20 cellular contexts compared by ENCODE assay signal in the genomic region with DNA sequence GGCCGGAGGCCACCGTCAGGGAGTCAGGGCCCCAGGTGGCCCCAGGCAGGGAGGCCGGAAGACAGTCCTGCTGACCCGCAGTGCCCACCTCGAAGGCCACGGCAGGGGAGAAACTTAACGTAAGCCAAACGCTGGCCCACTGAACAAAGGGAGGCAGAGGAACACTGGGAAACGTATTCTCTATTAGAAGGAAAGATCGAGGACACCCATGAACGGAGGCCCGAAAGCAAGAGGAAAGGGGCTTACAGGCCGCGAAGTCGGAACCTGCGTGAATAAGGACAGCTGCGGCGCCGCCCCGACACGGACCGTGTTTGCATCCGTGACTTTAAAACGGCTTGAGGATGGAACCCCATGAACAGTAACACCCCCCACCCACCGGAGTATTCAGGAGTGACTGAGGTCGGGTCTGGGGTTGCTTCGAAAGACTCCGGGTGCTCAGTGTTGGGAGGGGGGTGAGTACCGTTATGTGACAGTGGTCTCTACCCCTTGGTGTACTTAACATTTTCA.
DNase-seq lines count a peak whose midpoint lies in the region; ATAC-seq and TF ChIP-seq lines count a peak whose summit lies in the region.
"Had no signal": no experiment of that assay in that cellular context is flagged by ENCODE, and none has a peak within 500 bp of the region (broad histone marks: within the 10 kb centered on the region; RNA-seq: fewer than 3 reads in every experiment).

No MANE protein-coding gene starts in this region.

- no peak for TF ChIP-seq POLR2A in testis (IDR thresholded peaks at IDR 0.05)

- intact Hi-C loops in dendritic cell treated with granulocyte-macrophage colony-stimulating factor and Interleukin-4, amounts not matched to agents 40 ng/mL and 50 ng/mL, for 4 days (cut with micrococcal nuclease): no loop called here
- intact Hi-C loops in testis (cut with DNase I; ENCODE audit: low total_unique reads): no loop called here

- CTCF ChIA-PET in SK-N-SH (lab: Yijun Ruan, JAX): interaction anchor here (0.6 kb wide), 1 partner anchor 58 kb away, joined by 3 read pairs; no protein-coding TSS in a partner anchor

- H3K27ac Mint-ChIP-seq in dendritic cell treated with granulocyte-macrophage colony-stimulating factor and Interleukin-4, amounts not matched to agents 40 ng/mL and 50 ng/mL, for 4 days: peak overlapping the region; percentile 90
- no peak overlapping the region for H3K27ac Mint-ChIP-seq in activated T-cell treated with anti-CD3 and anti-CD28 coated beads, Interleukin-2, amount 50 U/mL, for 24 hours
- H3K27ac Mint-ChIP-seq: B cell; CD8-positive, alpha-beta T cell; GM23338; HFFc6 had no signal

- H3K27me3 ChIP-seq in SK-N-SH (ENCODE audit: insufficient read depth): no peaks in the 10 kb centered on the region
- no peaks in the 10 kb centered on the region for H3K27me3 ChIP-seq in testis
- H3K27me3 ChIP-seq: BLaER1 had no signal

- H3K9me3 ChIP-seq in SK-N-SH (no peaks in the 10 kb centered on the region), testis (no peaks in the 10 kb centered on the region)
- H3K9me3 ChIP-seq: BLaER1, Caco-2, HAP-1 had no signal

- no peaks in the 10 kb centered on the region for H3K27me3 Mint-ChIP-seq in dendritic cell treated with granulocyte-macrophage colony-stimulating factor and Interleukin-4, amounts not matched to agents 40 ng/mL and 50 ng/mL, for 4 days
- H3K27me3 Mint-ChIP-seq in activated T-cell treated with anti-CD3 and anti-CD28 coated beads, Interleukin-2, amount 50 U/mL, for 24 hours: no peaks in the 10 kb centered on the region
- H3K27me3 Mint-ChIP-seq: B cell; CD4-positive, CD25-positive, alpha-beta regulatory T cell had no signal

- no peak for ATAC-seq in SK-N-SH treated with all-trans-retinoic acid at 6 μM for 48 hours
- ATAC-seq: CD8-positive, alpha-beta T cell; GM23338 had no signal

- 93% methylated on average over 29 of the region's 29 CpGs for WGBS in SK-N-SH (ENCODE audit: low lambda C conversion rate)
- 95 to 96% methylated on average over 27 to 29 of the region's 29 CpGs for WGBS in testis, 2 donors

- no peak overlapping the region for H2AFZ ChIP-seq in SK-N-SH (ENCODE audit: low read depth)
- H2AFZ ChIP-seq: GM23338 had no signal

- peak; percentile 20 for DNase-seq in SK-N-SH
- DNase-seq in iPS-NIHi7 (ENCODE audit: extremely low spot score): peak; percentile 4
- peak; percentile 6 for DNase-seq in testis
- DNase-seq in GDM1 (lab: John Stamatoyannopoulos, UW): no peak
- DNase-seq in NCI-H345 treated with DMSO at 0.1 percent for 48 hours (lab: John Stamatoyannopoulos, UW; ENCODE audit: unreplicated experiment): no peak
- DNase-seq in activated T-cell treated with anti-CD3 and anti-CD28 coated beads, Interleukin-2, amount 50 U/mL, for 24 hours: no peak
- DNase-seq: Caco-2; CD4-positive, CD25-positive, alpha-beta regulatory T cell; CD8-positive, alpha-beta T cell; DMS153; DND-41; HFFc6 had no signal

- H3K4me3 ChIP-seq in SK-N-SH (ENCODE audit: low read depth in 2 of 2, low read length in 1 of 2) (no peak overlapping the region), testis (no peak overlapping the region)
- H3K4me3 ChIP-seq: BLaER1, GM23338, HAP-1 had no signal

- TF ChIP-seq EP300 in SK-N-SH (IDR thresholded peaks at IDR 0.05; ENCODE audit: borderline replicate concordance in 1 of 2, low read depth in 1 of 2, low read length in 1 of 2): no peak

- TF ChIP-seq RAD21 in SK-N-SH (IDR thresholded peaks at IDR 0.05; ENCODE audit: low read length): no peak

- H3K36me3 ChIP-seq in SK-N-SH (replicated peaks in 1 of 2; ENCODE audit: control insufficient read depth in 1 of 2, insufficient read depth in 2 of 2, low read length in 1 of 2) (no peaks in the 10 kb centered on the region), testis (ENCODE audit: low read depth, missing control alignments) (no peaks in the 10 kb centered on the region)
- H3K36me3 ChIP-seq: BLaER1, HAP-1 had no signal

- H3K9me3 Mint-ChIP-seq in dendritic cell treated with granulocyte-macrophage colony-stimulating factor and Interleukin-4, amounts not matched to agents 40 ng/mL and 50 ng/mL, for 4 days: no peaks in the 10 kb centered on the region
- no peaks in the 10 kb centered on the region for H3K9me3 Mint-ChIP-seq in activated T-cell treated with anti-CD3 and anti-CD28 coated beads, Interleukin-2, amount 50 U/mL, for 24 hours
- H3K9me3 Mint-ChIP-seq: CD4-positive, CD25-positive, alpha-beta regulatory T cell; CD8-positive, alpha-beta T cell; GM23338 had no signal

- peaks cover 44% of the 10 kb centered on the region for H3K4me1 Mint-ChIP-seq in dendritic cell treated with granulocyte-macrophage colony-stimulating factor and Interleukin-4, amounts not matched to agents 40 ng/mL and 50 ng/mL, for 4 days (ENCODE audit: low read depth)
- peaks cover 20% of the 10 kb centered on the region for H3K4me1 Mint-ChIP-seq in activated T-cell treated with anti-CD3 and anti-CD28 coated beads, Interleukin-2, amount 50 U/mL, for 24 hours (ENCODE audit: low read depth)

- TF ChIP-seq CTCF in SK-N-SH (IDR thresholded peaks at IDR 0.05) (no peak), testis (IDR thresholded peaks at IDR 0.05) (no peak)

- H3F3A ChIP-seq in SK-N-SH (replicated peaks; ENCODE audit: insufficient read depth): no peaks in the 10 kb centered on the region

- H3K36me3 Mint-ChIP-seq in dendritic cell treated with granulocyte-macrophage colony-stimulating factor and Interleukin-4, amounts not matched to agents 40 ng/mL and 50 ng/mL, for 4 days (ENCODE audit: low read depth): peaks cover 12% of the 10 kb centered on the region
- H3K36me3 Mint-ChIP-seq in activated T-cell treated with anti-CD3 and anti-CD28 coated beads, Interleukin-2, amount 50 U/mL, for 24 hours (ENCODE audit: low read depth): no peaks in the 10 kb centered on the region
- H3K36me3 Mint-ChIP-seq: CD8-positive, alpha-beta T cell had no signal

- H3K4me1 ChIP-seq in SK-N-SH (ENCODE audit: control insufficient read depth in 1 of 2, insufficient read depth in 2 of 2, low read depth in 1 of 2, low read length in 1 of 2) (no peaks in the 10 kb centered on the region), testis (no peaks in the 10 kb centered on the region)
- H3K4me1 ChIP-seq: Caco-2, HAP-1 had no signal

- no peaks in the 10 kb centered on the region for H4K20me1 ChIP-seq in SK-N-SH (ENCODE audit: insufficient read depth)
- H4K20me1 ChIP-seq: BLaER1 had no signal

- no peak overlapping the region for H3K9ac ChIP-seq in SK-N-SH
- H3K9ac ChIP-seq: BLaER1 had no signal

- H3K27ac ChIP-seq in SK-N-SH (ENCODE audit: low read depth in 2 of 2, low read length in 1 of 2) (no peak overlapping the region), testis (no peak overlapping the region)
- H3K27ac ChIP-seq: 22Rv1, BLaER1, C4-2B had no signal

- no peak overlapping the region for H3K4me3 Mint-ChIP-seq in dendritic cell treated with granulocyte-macrophage colony-stimulating factor and Interleukin-4, amounts not matched to agents 40 ng/mL and 50 ng/mL, for 4 days
- H3K4me3 Mint-ChIP-seq in activated T-cell treated with anti-CD3 and anti-CD28 coated beads, Interleukin-2, amount 50 U/mL, for 24 hours: no peak overlapping the region
- H3K4me3 Mint-ChIP-seq: B cell; CD4-positive, CD25-positive, alpha-beta regulatory T cell; CD8-positive, alpha-beta T cell; GM23338; HFFc6 had no signal

- no peaks in the 10 kb centered on the region for H3K9me2 ChIP-seq in SK-N-SH

- H3K79me2 ChIP-seq in SK-N-SH (ENCODE audit: insufficient read depth): no peaks in the 10 kb centered on the region

- POLR2A ChIA-PET in SK-N-SH (lab: Yijun Ruan, JAX): no interaction called here

- no peak overlapping the region for H3K4me2 ChIP-seq in SK-N-SH
- H3K4me2 ChIP-seq: GM23338 had no signal

TF ChIP-seq in SK-N-SH, 30 proteins besides CTCF, POLR2A, EP300 and RAD21 (continues in another document):
- no peak for TF ChIP-seq RXRA (IDR thresholded peaks at IDR 0.05; ENCODE audit: borderline replicate concordance, low read depth)
- TF ChIP-seq MXI1 (IDR thresholded peaks at IDR 0.05; ENCODE audit: low read depth, low read length): no peak
- TF ChIP-seq TEAD4 (IDR thresholded peaks at IDR 0.05; ENCODE audit: borderline replicate concordance, insufficient read depth): no peak
- TF ChIP-seq TAF1 (IDR thresholded peaks at IDR 0.05; ENCODE audit: borderline replicate concordance, low read depth, low read length): no peak
- TF ChIP-seq, protein P1, sequence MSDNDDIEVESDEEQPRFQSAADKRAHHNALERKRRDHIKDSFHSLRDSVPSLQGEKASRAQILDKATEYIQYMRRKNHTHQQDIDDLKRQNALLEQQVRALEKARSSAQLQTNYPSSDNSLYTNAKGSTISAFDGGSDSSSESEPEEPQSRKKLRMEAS (IDR thresholded peaks at IDR 0.05; ENCODE audit: low read depth): no peak
- TF ChIP-seq YY1 (IDR thresholded peaks at IDR 0.05; ENCODE audit: low read depth): no peak
- TF ChIP-seq CHD2 (IDR thresholded peaks at IDR 0.05; ENCODE audit: low read length, partially characterized antibody): no peak
- no peak for TF ChIP-seq RFX5 (IDR thresholded peaks at IDR 0.05; ENCODE audit: low read length)

TF ChIP-seq in SK-N-SH treated with all-trans-retinoic acid at 6 μM for 48 hours, 23 proteins besides CTCF, POLR2A, EP300 and RAD21 (continues in another document):
- no peak for TF ChIP-seq ZNF565 (CRISPR knock-in tag; conservative IDR thresholded peaks at IDR 0.05; ENCODE audit: low read depth)
- TF ChIP-seq, protein P2, sequence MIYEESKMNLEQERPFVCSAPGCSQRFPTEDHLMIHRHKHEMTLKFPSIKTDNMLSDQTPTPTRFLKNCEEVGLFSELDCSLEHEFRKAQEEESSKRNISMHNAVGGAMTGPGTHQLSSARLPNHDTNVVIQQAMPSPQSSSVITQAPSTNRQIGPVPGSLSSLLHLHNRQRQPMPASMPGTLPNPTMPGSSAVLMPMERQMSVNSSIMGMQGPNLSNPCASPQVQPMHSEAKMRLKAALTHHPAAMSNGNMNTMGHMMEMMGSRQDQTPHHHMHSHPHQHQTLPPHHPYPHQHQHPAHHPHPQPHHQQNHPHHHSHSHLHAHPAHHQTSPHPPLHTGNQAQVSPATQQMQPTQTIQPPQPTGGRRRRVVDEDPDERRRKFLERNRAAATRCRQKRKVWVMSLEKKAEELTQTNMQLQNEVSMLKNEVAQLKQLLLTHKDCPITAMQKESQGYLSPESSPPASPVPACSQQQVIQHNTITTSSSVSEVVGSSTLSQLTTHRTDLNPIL (CRISPR knock-in tag; IDR thresholded peaks at IDR 0.05; ENCODE audit: low read depth): no peak
- TF ChIP-seq, protein P3, sequence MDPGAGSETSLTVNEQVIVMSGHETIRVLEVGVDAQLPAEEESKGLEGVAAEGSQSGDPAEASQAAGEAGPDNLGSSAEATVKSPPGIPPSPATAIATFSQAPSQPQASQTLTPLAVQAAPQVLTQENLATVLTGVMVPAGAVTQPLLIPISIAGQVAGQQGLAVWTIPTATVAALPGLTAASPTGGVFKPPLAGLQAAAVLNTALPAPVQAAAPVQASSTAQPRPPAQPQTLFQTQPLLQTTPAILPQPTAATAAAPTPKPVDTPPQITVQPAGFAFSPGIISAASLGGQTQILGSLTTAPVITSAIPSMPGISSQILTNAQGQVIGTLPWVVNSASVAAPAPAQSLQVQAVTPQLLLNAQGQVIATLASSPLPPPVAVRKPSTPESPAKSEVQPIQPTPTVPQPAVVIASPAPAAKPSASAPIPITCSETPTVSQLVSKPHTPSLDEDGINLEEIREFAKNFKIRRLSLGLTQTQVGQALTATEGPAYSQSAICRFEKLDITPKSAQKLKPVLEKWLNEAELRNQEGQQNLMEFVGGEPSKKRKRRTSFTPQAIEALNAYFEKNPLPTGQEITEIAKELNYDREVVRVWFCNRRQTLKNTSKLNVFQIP (CRISPR knock-in tag; IDR thresholded peaks at IDR 0.05; ENCODE audit: borderline replicate concordance, low read depth): no peak

Comparison
In these comparisons a context has a peak if more than half of its experiments do, and no peak if none do; other contexts are left out.
1. DNase-seq: peak in SK-N-SH (single experiment), iPS-NIHi7 (single experiment) and testis (single experiment); none in GDM1 (single experiment), NCI-H345 treated with DMSO at 0.1 percent for 48 hours (single experiment) and activated T-cell treated with anti-CD3 and anti-CD28 coated beads, Interleukin-2, amount 50 U/mL, for 24 hours (single experiment).